21 cellular contexts compared by ENCODE assay signal in the genomic region with DNA sequence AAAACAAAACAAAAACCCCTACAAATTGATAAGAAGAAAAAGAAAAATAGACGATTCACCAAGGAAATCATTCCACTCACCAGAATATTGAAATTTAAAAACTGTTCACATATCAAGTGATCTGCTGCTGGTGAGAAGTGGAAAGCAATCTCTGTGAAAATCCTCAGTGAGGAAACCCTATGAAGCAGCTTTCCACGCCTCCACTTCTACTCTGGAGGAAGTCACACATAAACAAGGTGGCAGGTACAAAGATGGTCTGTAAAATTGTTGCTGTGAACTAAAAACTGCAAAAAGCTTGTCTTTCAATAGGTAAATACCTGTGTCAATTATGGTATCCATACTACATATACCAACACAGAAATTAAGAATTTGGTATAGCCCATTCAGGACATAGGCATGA. TPM values are rescaled to one million over a fixed set of nuclear protein-coding genes. Genes with fewer than 3 reads are reported as not detected.
A peak's percentile ranks its signal among the peaks of the same experiment; 100 is the strongest.
DNase-seq lines count a peak whose midpoint lies in the region; ATAC-seq, FAIRE-seq and TF ChIP-seq lines count a peak whose summit lies in the region.
"Had no signal": no experiment of that assay in that cellular context is flagged by ENCODE, and none has a peak within 500 bp of the region (broad histone marks: within the 10 kb centered on the region; RNA-seq: fewer than 3 reads in every experiment).

No MANE protein-coding gene starts in this region.

- no peaks in the 10 kb centered on the region for H3K4me1 ChIP-seq in CD8-positive, alpha-beta memory T cell (ENCODE audit: insufficient read depth, low read length)
- H3K4me1 ChIP-seq in stomach (no peaks in the 10 kb centered on the region), ascending aorta (no peaks in the 10 kb centered on the region)
- H3K4me1 ChIP-seq: A549, BE2C had no signal

- WGBS in stomach, 5 donors, result 95 to 100% (median 96%) methylated on average over 2 of the region's 2 CpGs

- TF ChIP-seq CTCF in stomach (IDR thresholded peaks at IDR 0.05), result no peak
- no peak for TF ChIP-seq CTCF in ascending aorta (IDR thresholded peaks at IDR 0.05)

- no peak for DNase-seq in CD8-positive, alpha-beta memory T cell
- no peak for DNase-seq in GM18507 (ENCODE audit: extremely low spot score, insufficient read length, low read depth)
- no peak for DNase-seq in activated CD8-positive, alpha-beta T cell treated with anti-CD3 and anti-CD28 coated beads, Interleukin-2, amount 10 ng/mL, durations not matched to agents 7 days and 5 days
- no peak for DNase-seq in natural killer cell treated with Interleukin-12 subunit alpha and Interleukin-12 subunit beta and Interleukin-15 and Interleukin-18, amount 100 ng/mL, for 72 hours (ENCODE audit: low spot score)
- no peak for DNase-seq in stomach
- no peak for DNase-seq in Right ventricle myocardium superior
- DNase-seq in ascending aorta (ENCODE audit: low spot score in 2 of 2), result no peak
- DNase-seq: BE2C; CD4-positive, alpha-beta memory T cell; COR-L47; DMS153; DMS79 treated with DMSO at 0.1 percent for 48 hours; EL; H7 had no signal

- H3K4me3 ChIP-seq in CD8-positive, alpha-beta memory T cell (ENCODE audit: low read length), result no peak overlapping the region
- no peak overlapping the region for H3K4me3 ChIP-seq in stomach
- H3K4me3 ChIP-seq in ascending aorta, result no peak overlapping the region
- H3K4me3 ChIP-seq: A549, GM23338 had no signal

- peaks cover 35 to 59% (median 51%) of the 10 kb centered on the region in 3 donors for H3K4me1 Mint-ChIP-seq in CD8-positive, alpha-beta memory T cell
- H3K4me1 Mint-ChIP-seq in activated CD8-positive, alpha-beta T cell treated with anti-CD3 and anti-CD28 coated beads, Interleukin-2, amount 10 ng/mL, durations not matched to agents 7 days and 5 days (ENCODE audit: low read depth), result peaks cover 23% of the 10 kb centered on the region
- peaks cover 30 to 51% of the 10 kb centered on the region in 2 donors for H3K4me1 Mint-ChIP-seq in natural killer cell treated with Interleukin-12 subunit alpha and Interleukin-12 subunit beta and Interleukin-15 and Interleukin-18, amount 100 ng/mL, for 72 hours (ENCODE audit: low read depth in 2 of 2)
- H3K4me1 Mint-ChIP-seq: GM23338 had no signal

- TF ChIP-seq EP300 in stomach (IDR thresholded peaks at IDR 0.05), result no peak

- H3K9me3 ChIP-seq in CD8-positive, alpha-beta memory T cell (ENCODE audit: low read length), result no peaks in the 10 kb centered on the region
- H3K9me3 ChIP-seq in stomach (no peaks in the 10 kb centered on the region), ascending aorta (no peaks in the 10 kb centered on the region)
- H3K9me3 ChIP-seq: A549, BE2C had no signal

- peaks cover 26 to 92% (median 39%) of the 10 kb centered on the region in 3 donors for H3K36me3 Mint-ChIP-seq in CD8-positive, alpha-beta memory T cell
- peaks cover 89% of the 10 kb centered on the region for H3K36me3 Mint-ChIP-seq in activated CD8-positive, alpha-beta T cell treated with anti-CD3 and anti-CD28 coated beads, Interleukin-2, amount 10 ng/mL, durations not matched to agents 7 days and 5 days (ENCODE audit: low read depth)
- H3K36me3 Mint-ChIP-seq in natural killer cell treated with Interleukin-12 subunit alpha and Interleukin-12 subunit beta and Interleukin-15 and Interleukin-18, amount 100 ng/mL, for 72 hours, result peaks cover 42% of the 10 kb centered on the region

- no peak for TF ChIP-seq POLR2A in stomach (IDR thresholded peaks at IDR 0.05)

- H3K27me3 Mint-ChIP-seq in CD8-positive, alpha-beta memory T cell, result no peaks in the 10 kb centered on the region
- no peaks in the 10 kb centered on the region for H3K27me3 Mint-ChIP-seq in activated CD8-positive, alpha-beta T cell treated with anti-CD3 and anti-CD28 coated beads, Interleukin-2, amount 10 ng/mL, durations not matched to agents 7 days and 5 days (ENCODE audit: low read depth)
- no peaks in the 10 kb centered on the region for H3K27me3 Mint-ChIP-seq in natural killer cell treated with Interleukin-12 subunit alpha and Interleukin-12 subunit beta and Interleukin-15 and Interleukin-18, amount 100 ng/mL, for 72 hours
- H3K27me3 Mint-ChIP-seq: CD4-positive, alpha-beta memory T cell had no signal

- no peak overlapping the region for H3K4me3 Mint-ChIP-seq in CD8-positive, alpha-beta memory T cell
- no peak overlapping the region for H3K4me3 Mint-ChIP-seq in activated CD8-positive, alpha-beta T cell treated with anti-CD3 and anti-CD28 coated beads, Interleukin-2, amount 10 ng/mL, durations not matched to agents 7 days and 5 days
- no peak overlapping the region for H3K4me3 Mint-ChIP-seq in natural killer cell treated with Interleukin-12 subunit alpha and Interleukin-12 subunit beta and Interleukin-15 and Interleukin-18, amount 100 ng/mL, for 72 hours
- H3K4me3 Mint-ChIP-seq: CD4-positive, alpha-beta memory T cell; GM23338 had no signal

- H3K27me3 ChIP-seq in CD8-positive, alpha-beta memory T cell (ENCODE audit: insufficient read depth, low read length, poor library complexity, severe bottlenecking), result no peaks in the 10 kb centered on the region
- H3K27me3 ChIP-seq in stomach (no peaks in the 10 kb centered on the region), ascending aorta (no peaks in the 10 kb centered on the region)
- H3K27me3 ChIP-seq: BE2C had no signal

- POLR2A ChIA-PET in CD8-positive, alpha-beta memory T cell (lab: Charles Lee), result interaction anchor here (2.1 kb wide), 1 partner anchor 19 kb away, joined by 8 read pairs; a partner anchor contains a TSS
- POLR2A ChIA-PET in activated CD8-positive, alpha-beta T cell treated with anti-CD3 and anti-CD28 coated beads, Interleukin-2, amount 10 ng/mL, durations not matched to agents 7 days and 5 days (lab: Charles Lee), result no interaction called here

- peak overlapping the region in 5 of 8 donors; percentile 13 to 35 (median 17) for H3K27ac Mint-ChIP-seq in CD8-positive, alpha-beta memory T cell
- peak overlapping the region; percentile 61 for H3K27ac Mint-ChIP-seq in activated CD8-positive, alpha-beta T cell treated with anti-CD3 and anti-CD28 coated beads, Interleukin-2, amount 10 ng/mL, durations not matched to agents 7 days and 5 days
- H3K27ac Mint-ChIP-seq in natural killer cell treated with Interleukin-12 subunit alpha and Interleukin-12 subunit beta and Interleukin-15 and Interleukin-18, amount 100 ng/mL, for 72 hours, result peak overlapping the region; percentile 40 to 85
- H3K27ac Mint-ChIP-seq: GM23338 had no signal

- H3K36me3 ChIP-seq in CD8-positive, alpha-beta memory T cell (ENCODE audit: insufficient read depth, low read length), result peaks cover 29% of the 10 kb centered on the region
- peaks cover 44 to 100% (median 96%) of the 10 kb centered on the region in 4 donors for H3K36me3 ChIP-seq in stomach
- peaks cover 29 to 83% of the 10 kb centered on the region in 2 donors for H3K36me3 ChIP-seq in ascending aorta

- no peaks in the 10 kb centered on the region for H3K9me3 Mint-ChIP-seq in CD8-positive, alpha-beta memory T cell
- H3K9me3 Mint-ChIP-seq in activated CD8-positive, alpha-beta T cell treated with anti-CD3 and anti-CD28 coated beads, Interleukin-2, amount 10 ng/mL, durations not matched to agents 7 days and 5 days (ENCODE audit: insufficient read depth), result peaks cover 4% of the 10 kb centered on the region
- H3K9me3 Mint-ChIP-seq in natural killer cell treated with Interleukin-12 subunit alpha and Interleukin-12 subunit beta and Interleukin-15 and Interleukin-18, amount 100 ng/mL, for 72 hours, result no peaks in the 10 kb centered on the region
- H3K9me3 Mint-ChIP-seq: GM23338 had no signal

- intact Hi-C loops in stomach (cut with DNase I; ENCODE audit: low total_unique reads), result no loop called here
- intact Hi-C loops in Right ventricle myocardium superior (cut with DNase I), result no loop called here
- intact Hi-C loops in ascending aorta (cut with DNase I), result no loop called here

- no peak overlapping the region for H3K27ac ChIP-seq in CD8-positive, alpha-beta memory T cell (ENCODE audit: low read depth, low read length)
- H3K27ac ChIP-seq in stomach, result no peak overlapping the region
- H3K27ac ChIP-seq in ascending aorta, result no peak overlapping the region
- H3K27ac ChIP-seq: A549, C4-2B, HL-60 had no signal

- CTCF ChIA-PET in CD8-positive, alpha-beta memory T cell (lab: Charles Lee), result interaction anchor here (1.0 kb wide), 1 partner anchor 10 kb away, joined by 3 read pairs; no protein-coding TSS in a partner anchor
- CTCF ChIA-PET in activated CD8-positive, alpha-beta T cell treated with anti-CD3 and anti-CD28 coated beads, Interleukin-2, amount 10 ng/mL, durations not matched to agents 7 days and 5 days (lab: Charles Lee), result no interaction called here

- ATAC-seq in activated CD8-positive, alpha-beta T cell treated with anti-CD3 and anti-CD28 coated beads, Interleukin-2, amount 10 ng/mL, durations not matched to agents 7 days and 5 days, result no peak
- no peak for ATAC-seq in natural killer cell treated with Interleukin-12 subunit alpha and Interleukin-12 subunit beta and Interleukin-15 and Interleukin-18, amount 100 ng/mL, for 72 hours
- no peak for ATAC-seq in Right ventricle myocardium superior (ENCODE audit: poor library complexity)
- ATAC-seq: A549, GM23338 had no signal

- FAIRE-seq in GM18507 (lab: Jason Lieb, UNC), result peak; percentile 35
- FAIRE-seq: A549, D721Med, G401.6, GM12891 had no signal

RNA-seq across cellular contexts. Expression of a gene that starts 18.5 kb away (rescaled TPM):
- 100 to 1,000 TPM; 246 to 259 TPM for total RNA-seq in CD8-positive, alpha-beta memory T cell
- polyA plus RNA-seq in CD8-positive, alpha-beta memory T cell, result 291 TPM
- 100 to 1,000 TPM; 236 to 249 TPM for total RNA-seq in activated CD8-positive, alpha-beta T cell treated with anti-CD3 and anti-CD28 coated beads, Interleukin-2, amount 10 ng/mL, durations not matched to agents 7 days and 5 days
- 100 to 1,000 TPM; 165 to 300 TPM for total RNA-seq in natural killer cell treated with Interleukin-12 subunit alpha and Interleukin-12 subunit beta and Interleukin-15 and Interleukin-18, amount 100 ng/mL, for 72 hours
- total RNA-seq in stomach, result 100 to 1,000 TPM in 3 of 5 donors, 10 to 100 TPM in 2; 62.4 to 453 (median 105) TPM
- polyA plus RNA-seq in stomach, result 100 to 1,000 TPM in 1 of 3 donors, 10 to 100 TPM in 2; 86.5 to 104 (median 99.4) TPM
- total RNA-seq in Right ventricle myocardium superior, result 102 TPM
- 101 TPM for total RNA-seq in ascending aorta
